In the genomic region with DNA sequence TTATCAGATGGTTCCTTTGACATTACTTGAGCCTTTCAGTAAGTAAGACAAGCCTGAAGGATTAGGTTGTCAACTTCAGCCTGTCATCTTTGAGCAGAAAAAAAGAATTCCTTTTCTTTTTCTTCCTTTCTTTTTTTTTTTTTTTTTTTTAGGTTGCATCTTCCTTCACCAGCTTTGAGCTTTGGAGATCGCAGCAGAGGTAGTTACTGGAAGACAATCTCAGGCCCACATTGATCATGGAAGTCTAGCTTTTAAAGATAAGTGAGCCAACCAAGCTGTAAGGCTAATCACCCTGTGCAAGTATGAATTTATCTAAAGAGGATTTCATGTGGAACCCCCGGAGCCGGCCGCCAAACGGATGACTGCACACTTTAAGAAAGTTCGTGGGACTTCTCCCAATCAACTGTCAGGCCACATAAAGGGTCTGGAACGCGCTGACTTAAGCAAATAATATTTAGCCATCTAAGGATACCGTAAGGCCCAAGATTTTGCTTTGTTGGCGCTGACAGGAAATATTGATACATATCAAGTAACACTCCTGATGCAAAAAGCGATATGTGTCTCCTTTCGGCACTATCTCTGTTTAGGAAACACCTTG, we compare ENCODE assay signal across 1 cellular context.
A peak's percentile ranks its signal among the peaks of the same experiment; 100 is the strongest.
TF ChIP-seq lines count a peak whose summit lies in the region.

No MANE protein-coding gene starts in this region.

TF ChIP-seq in HepG2, 621 proteins besides CTCF, POLR2A, EP300 and RAD21 (continued from another document):
- TF ChIP-seq, protein P1, sequence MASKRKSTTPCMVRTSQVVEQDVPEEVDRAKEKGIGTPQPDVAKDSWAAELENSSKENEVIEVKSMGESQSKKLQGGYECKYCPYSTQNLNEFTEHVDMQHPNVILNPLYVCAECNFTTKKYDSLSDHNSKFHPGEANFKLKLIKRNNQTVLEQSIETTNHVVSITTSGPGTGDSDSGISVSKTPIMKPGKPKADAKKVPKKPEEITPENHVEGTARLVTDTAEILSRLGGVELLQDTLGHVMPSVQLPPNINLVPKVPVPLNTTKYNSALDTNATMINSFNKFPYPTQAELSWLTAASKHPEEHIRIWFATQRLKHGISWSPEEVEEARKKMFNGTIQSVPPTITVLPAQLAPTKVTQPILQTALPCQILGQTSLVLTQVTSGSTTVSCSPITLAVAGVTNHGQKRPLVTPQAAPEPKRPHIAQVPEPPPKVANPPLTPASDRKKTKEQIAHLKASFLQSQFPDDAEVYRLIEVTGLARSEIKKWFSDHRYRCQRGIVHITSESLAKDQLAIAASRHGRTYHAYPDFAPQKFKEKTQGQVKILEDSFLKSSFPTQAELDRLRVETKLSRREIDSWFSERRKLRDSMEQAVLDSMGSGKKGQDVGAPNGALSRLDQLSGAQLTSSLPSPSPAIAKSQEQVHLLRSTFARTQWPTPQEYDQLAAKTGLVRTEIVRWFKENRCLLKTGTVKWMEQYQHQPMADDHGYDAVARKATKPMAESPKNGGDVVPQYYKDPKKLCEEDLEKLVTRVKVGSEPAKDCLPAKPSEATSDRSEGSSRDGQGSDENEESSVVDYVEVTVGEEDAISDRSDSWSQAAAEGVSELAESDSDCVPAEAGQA (IDR thresholded peaks at IDR 0.05; ENCODE audit: low read depth), result no peak
- TF ChIP-seq, protein P1 (CRISPR knock-in tag; IDR thresholded peaks at IDR 0.05; ENCODE audit: borderline replicate concordance), result no peak
- no peak for TF ChIP-seq THAP8 (CRISPR knock-in tag; IDR thresholded peaks at IDR 0.05; ENCODE audit: borderline replicate concordance)
- no peak for TF ChIP-seq TERF1 (CRISPR knock-in tag; IDR thresholded peaks at IDR 0.05)
- TF ChIP-seq ZNF460 (CRISPR knock-in tag; IDR thresholded peaks at IDR 0.05; ENCODE audit: borderline replicate concordance), result no peak
- TF ChIP-seq NRL (CRISPR knock-in tag; IDR thresholded peaks at IDR 0.05; ENCODE audit: borderline replicate concordance), result no peak
- TF ChIP-seq MAFF (IDR thresholded peaks at IDR 0.05; ENCODE audit: low read depth, low read length), result 0 out of 2 replicates have a peak, but pooled peaks have one; percentile 17
TF ChIP-seq in HepG2: peak in this region for 2.
